16 cellular contexts compared by ENCODE assay signal in genomic region chr10:95287281-95287680, GRCh38. TPM values are rescaled to one million over a fixed set of nuclear protein-coding genes. Genes with fewer than 3 reads are reported as not detected.
DNase-seq lines count a peak whose midpoint lies in the region; ATAC-seq, FAIRE-seq and TF ChIP-seq lines count a peak whose summit lies in the region.
"Had no signal": no experiment of that assay in that cellular context is flagged by ENCODE, and none has a peak within 500 bp of the region (broad histone marks: within the 10 kb centered on the region; RNA-seq: fewer than 3 reads in every experiment).

No MANE protein-coding gene starts in this region.

- H3K4me3 ChIP-seq in HepG2 (replicated peaks in 1 of 3; ENCODE audit: insufficient read depth in 1 of 3, low read depth in 2 of 3, low read length in 3 of 3), result 0 out of 6 replicates have a peak overlapping the region, but pooled peaks of 1 of the 3 experiments have one; percentile 6
- no peak overlapping the region for H3K4me3 ChIP-seq in right lobe of liver
- peak overlapping the region in 2 of 4 donors; percentile 77 to 98 for H3K4me3 ChIP-seq in esophagus squamous epithelium

- ATAC-seq in HepG2 (no peak), right lobe of liver (no peak), naive B cell (ENCODE audit: low read depth in 2 of 2) (no peak), GM21526 (IDR thresholded peaks at IDR 0.05; ENCODE audit: low FRiP score, unreplicated experiment) (no peak)
- no peak for ATAC-seq in activated naive CD4-positive, alpha-beta T cell treated with anti-CD3 and anti-CD28 coated beads, Interleukin-2, amount 50 U/mL, for 72 hours

- H3K27me3 Mint-ChIP-seq in naive B cell, result no peaks in the 10 kb centered on the region
- H3K27me3 Mint-ChIP-seq: activated B cell treated with CpG ODN at 0.5 μM for 24 hours had no signal

- no peaks in the 10 kb centered on the region for H3K27me3 ChIP-seq in HepG2 (ENCODE audit: control insufficient read depth in 1 of 2, insufficient read depth in 2 of 2, low read length in 2 of 2)
- H3K27me3 ChIP-seq in right lobe of liver, result no peaks in the 10 kb centered on the region
- peaks cover 0 to 9% (median 0%) of the 10 kb centered on the region in 4 donors for H3K27me3 ChIP-seq in esophagus squamous epithelium

- in situ Hi-C loops in HepG2 (cut with HindIII; ENCODE audit: extremely low pct_ligation_motif_present, low pct_unique_long_range_greater_than_20kb), result loop anchor here (5.0 kb wide), 1 partner anchor 75 kb away; no protein-coding TSS in a partner anchor

- peaks cover 82% of the 10 kb centered on the region for H3K79me2 ChIP-seq in HepG2 (ENCODE audit: insufficient read depth, low read length)

- no TSS peak for BruUV-seq in HepG2 (replicated peaks; lab: Mats Ljungman, UMichigan)

- FAIRE-seq in HepG2 (lab: Jason Lieb, UNC), result no peak
- FAIRE-seq: A204.1 had no signal

- peaks cover 2 to 7% of the 10 kb centered on the region in 2 experiments; a peak in 2 of 5 replicates for H3K36me3 ChIP-seq in HepG2 (replicated peaks in 1 of 2; ENCODE audit: control insufficient read depth in 1 of 2, insufficient read depth in 2 of 2, low read length in 2 of 2)
- no peaks in the 10 kb centered on the region for H3K36me3 ChIP-seq in right lobe of liver
- H3K36me3 ChIP-seq in esophagus squamous epithelium, result no peaks in the 10 kb centered on the region
- H3K36me3 ChIP-seq: neutrophil had no signal

- no peak overlapping the region for H2AFZ ChIP-seq in HepG2 (ENCODE audit: low read length)

- peaks cover 0 to 7% of the 10 kb centered on the region in 2 donors for H3K36me3 Mint-ChIP-seq in naive B cell
- peaks cover 6 to 10% of the 10 kb centered on the region in 2 donors for H3K36me3 Mint-ChIP-seq in activated naive CD4-positive, alpha-beta T cell treated with anti-CD3 and anti-CD28 coated beads, Interleukin-2, amount 50 U/mL, for 72 hours

- H3K4me1 ChIP-seq in HepG2 (ENCODE audit: insufficient read depth, low read length) (peaks cover 81% of the 10 kb centered on the region), right lobe of liver (peaks cover 0 to 34% (median 11%) of the 10 kb centered on the region in 4 donors), esophagus squamous epithelium (peaks cover 18 to 86% (median 28%) of the 10 kb centered on the region in 3 donors)

- peak overlapping the region in 1 of 6 donors; percentile 82 for H3K27ac Mint-ChIP-seq in naive B cell
- no peak overlapping the region for H3K27ac Mint-ChIP-seq in activated naive CD4-positive, alpha-beta T cell treated with anti-CD3 and anti-CD28 coated beads, Interleukin-2, amount 50 U/mL, for 72 hours

- POLR2A ChIA-PET in HepG2 (lab: Yijun Ruan, JAX), result interaction anchor here (4.7 kb wide), 1 partner anchor 8 kb away, joined by 41 read pairs; no protein-coding TSS in a partner anchor

- peaks cover 56 to 85% (median 83%) of the 10 kb centered on the region in 3 donors for H3K4me1 Mint-ChIP-seq in naive B cell

- WGBS in HepG2 (ENCODE audit: low lambda C conversion rate), result 98% methylated on average over 3 of the region's 3 CpGs
- WGBS in right lobe of liver (ENCODE audit: insufficient coverage, low coverage, low lambda C conversion rate, missing lambda C conversion rate), result 58% methylated on average over 3 of the region's 3 CpGs
- 57 to 62% methylated on average over 3 of the region's 3 CpGs for WGBS in esophagus squamous epithelium, 2 donors

- H3K9ac ChIP-seq in HepG2 (ENCODE audit: insufficient read depth, low read depth, low read length), result no peak overlapping the region; the same call in 1 of the 2 replicates

- TF ChIP-seq POLR2A in HepG2 (IDR thresholded peaks at IDR 0.05; ENCODE audit: insufficient read depth in 1 of 2, low read depth in 2 of 2, low read length in 2 of 2) (no peak), right lobe of liver (IDR thresholded peaks at IDR 0.05) (no peak), esophagus squamous epithelium (IDR thresholded peaks at IDR 0.05) (no peak)

- no peak for TF ChIP-seq CTCF in HepG2 (CRISPR knock-in tag; IDR thresholded peaks at IDR 0.05)
- no peak for TF ChIP-seq CTCF in right lobe of liver (IDR thresholded peaks at IDR 0.05)
- TF ChIP-seq CTCF in esophagus squamous epithelium (IDR thresholded peaks at IDR 0.05), result no peak

- CTCF ChIA-PET in HepG2 (lab: Yijun Ruan, JAX; ENCODE audit: low intra/inter-chr PET ratio, low total read pairs), result no interaction called here

- DNase-seq in HepG2 (ENCODE audit: low spot score) (no peak), right lobe of liver (no peak), esophagus squamous epithelium (lab: John Stamatoyannopoulos, UW) (no peak), naive B cell (no peak), RKO (ENCODE audit: low spot score) (no peak), NCI-H82 (lab: John Stamatoyannopoulos, UW) (no peak)
- DNase-seq in activated naive CD4-positive, alpha-beta T cell treated with anti-CD3 and anti-CD28 coated beads, Interleukin-2, amount 50 U/mL, for 72 hours (ENCODE audit: low spot score in 2 of 2), result no peak
- DNase-seq: activated B cell treated with CpG ODN at 0.5 μM for 24 hours; activated T-cell treated with anti-CD3 and anti-CD28 coated beads, Interleukin-2, amount 50 U/mL, for 1 hour; DND-41; Kasumi-1; NCI-H2171 treated with DMSO at 0.1 percent for 48 hours had no signal

- peaks cover 7% of the 10 kb centered on the region; the same call in 1 of the 2 replicates for H4K20me1 ChIP-seq in HepG2 (ENCODE audit: insufficient read depth, low read length)

- intact Hi-C loops in HepG2 (cut with micrococcal nuclease; ENCODE audit: unreplicated experiment), result loop anchor here (5.0 kb wide), 1 partner anchor 45 kb away; no protein-coding TSS in a partner anchor
- intact Hi-C loops in right lobe of liver (cut with DNase I), result no loop called here
- intact Hi-C loops in esophagus squamous epithelium (cut with DNase I), result no loop called here

- TF ChIP-seq RAD21 in HepG2 (CRISPR knock-in tag; IDR thresholded peaks at IDR 0.05), result no peak

- H3K27ac ChIP-seq in HepG2 (ENCODE audit: extremely low read length, insufficient read depth, low read length), result no peak overlapping the region
- H3K27ac ChIP-seq in right lobe of liver, result peak overlapping the region in 1 of 3 donors; percentile 40
- H3K27ac ChIP-seq in esophagus squamous epithelium, result peak overlapping the region in 3 of 4 donors; percentile 53 to 95 (median 93)
- H3K27ac ChIP-seq: neutrophil, RWPE1 had no signal

- H3K4me2 ChIP-seq in HepG2 (ENCODE audit: low read depth, low read length), result peak overlapping the region; percentile 82

- peak overlapping the region in 5 of 8 donors; percentile 3 to 87 (median 10) for H3K4me3 Mint-ChIP-seq in naive B cell
- H3K4me3 Mint-ChIP-seq: activated B cell treated with CpG ODN at 0.5 μM for 24 hours had no signal

- no peaks in the 10 kb centered on the region for H3K9me3 Mint-ChIP-seq in naive B cell
- no peaks in the 10 kb centered on the region for H3K9me3 Mint-ChIP-seq in activated naive CD4-positive, alpha-beta T cell treated with anti-CD3 and anti-CD28 coated beads, Interleukin-2, amount 50 U/mL, for 72 hours
- H3K9me3 Mint-ChIP-seq: activated B cell treated with CpG ODN at 0.5 μM for 24 hours had no signal

- no peak for TF ChIP-seq EP300 in HepG2 (IDR thresholded peaks at IDR 0.05; ENCODE audit: low read depth in 2 of 2, low read length in 2 of 2)
- no peak for TF ChIP-seq EP300 in HepG2 (CRISPR knock-in tag; IDR thresholded peaks at IDR 0.05; ENCODE audit: borderline replicate concordance)

- H3K9me3 ChIP-seq in HepG2 (ENCODE audit: low read length) (no peaks in the 10 kb centered on the region), right lobe of liver (no peaks in the 10 kb centered on the region), esophagus squamous epithelium (no peaks in the 10 kb centered on the region)
- H3K9me3 ChIP-seq: neutrophil had no signal

TF ChIP-seq in HepG2, 621 proteins besides CTCF, POLR2A, EP300 and RAD21 (continues in another document):
- TF ChIP-seq ZNF766 (CRISPR knock-in tag; IDR thresholded peaks at IDR 0.05; ENCODE audit: borderline replicate concordance) (no peak), ZNF772 (CRISPR knock-in tag; IDR thresholded peaks at IDR 0.05) (no peak), ZNF740 (CRISPR knock-in tag; IDR thresholded peaks at IDR 0.05) (no peak), ATAD3A (CRISPR knock-in tag; IDR thresholded peaks at IDR 0.05) (no peak), JUNB (CRISPR knock-in tag; IDR thresholded peaks at IDR 0.05; ENCODE audit: borderline replicate concordance) (no peak)

RNA-seq across cellular contexts. Expression of gene PDLIM1, which starts 3.5 kb away (rescaled TPM):
- total RNA-seq in HepG2 (2016; rRNA removed; fragmentation: Illumina TruSeq; extraction: Trizol) (123 and 183 TPM in 2 replicates), right lobe of liver (100 to 1,000 TPM in 1 of 6 experiments, 10 to 100 TPM in 5; 63.9 to 105 (median 82.1) TPM), esophagus squamous epithelium (100 to 1,000 TPM in 1 of 4 donors, 10 to 100 TPM in 3; 59.5 to 142 (median 79.2) TPM)
- total RNA-seq in HepG2 (2016; cell fraction: cytosol; rRNA removed; fragmentation: Illumina TruSeq; extraction: Trizol; ENCODE audit: low read depth), result 60.3 and 60.8 TPM in 2 replicates
- 116 and 166 TPM in 2 replicates for total RNA-seq in HepG2 (2016; cell fraction: insoluble cytoplasmic fraction; rRNA removed; fragmentation: Illumina TruSeq; extraction: Trizol)
- 123 and 134 TPM in 2 replicates for total RNA-seq in HepG2 (2016; cell fraction: membrane; rRNA removed; fragmentation: Illumina TruSeq; extraction: Trizol)
- total RNA-seq in HepG2 (2016; cell fraction: nucleus; rRNA removed; fragmentation: Illumina TruSeq; extraction: Trizol), result 78.1 and 97.1 TPM in 2 replicates
- polyA plus RNA-seq in HepG2 (2011; rRNA removed) (109 and 119 TPM in 2 replicates), naive B cell (ENCODE audit: low read depth in 6 of 6) (100 to 1,000 TPM; 348 to 523 (median 419) TPM)
- polyA plus RNA-seq in HepG2 (2011; cell fraction: cytosol; rRNA removed), result 149 and 160 TPM in 2 replicates
- 55.5 and 63.7 TPM in 2 replicates for polyA plus RNA-seq in HepG2 (2011; cell fraction: nucleus; rRNA removed)
- polyA plus RNA-seq in HepG2 (2012), result 173 and 180 TPM in 2 replicates
- 184 TPM in 2 replicates for polyA plus RNA-seq in HepG2 (2016; cell fraction: cytosol; fragmentation: Illumina TruSeq; extraction: Trizol; ENCODE audit: low read depth)
- polyA plus RNA-seq in HepG2 (2016; cell fraction: insoluble cytoplasmic fraction; fragmentation: Illumina TruSeq; extraction: Trizol; ENCODE audit: low read depth), result 383 and 451 TPM in 2 replicates
- 281 and 307 TPM in 2 replicates for polyA plus RNA-seq in HepG2 (2016; cell fraction: membrane; fragmentation: Illumina TruSeq; extraction: Trizol; ENCODE audit: low read depth)
- 213 and 214 TPM in 2 replicates for polyA plus RNA-seq in HepG2 (2016; cell fraction: nucleus; fragmentation: Illumina TruSeq; extraction: Trizol; ENCODE audit: insufficient read depth, low read depth)
- 16.6 and 146 TPM in 2 replicates for polyA minus RNA-seq in HepG2 (2011; rRNA and poly(A)+ RNA removed; ENCODE audit: low replicate concordance)
- polyA minus RNA-seq in HepG2 (2011; cell fraction: cytosol; rRNA and poly(A)+ RNA removed), result 132 and 136 TPM in 2 replicates
- 53.7 and 70.4 TPM in 2 replicates for polyA minus RNA-seq in HepG2 (2011; cell fraction: nucleus; rRNA and poly(A)+ RNA removed)
- total RNA-seq in activated naive CD4-positive, alpha-beta T cell treated with anti-CD3 and anti-CD28 coated beads, Interleukin-2, amount 50 U/mL, for 72 hours, result 1 to 10 TPM in 1 of 2 donors, not detected in 1; 4.2 TPM

Comparison
In these comparisons a context has a peak if more than half of its experiments do, and no peak if none do; other contexts are left out.
1. RNA of gene PDLIM1, which starts 3.5 kb away (total RNA-seq): 60.3 to 183 TPM in HepG2, 59.5 to 142 TPM in esophagus squamous epithelium and 63.9 to 105 TPM in right lobe of liver; 4.2 TPM in activated naive CD4-positive, alpha-beta T cell treated with anti-CD3 and anti-CD28 coated beads, Interleukin-2, amount 50 U/mL, for 72 hours; every median in the first group is over 10 times any median in the second.